ENCODE assay signal across 11 cellular contexts in the genomic region with DNA sequence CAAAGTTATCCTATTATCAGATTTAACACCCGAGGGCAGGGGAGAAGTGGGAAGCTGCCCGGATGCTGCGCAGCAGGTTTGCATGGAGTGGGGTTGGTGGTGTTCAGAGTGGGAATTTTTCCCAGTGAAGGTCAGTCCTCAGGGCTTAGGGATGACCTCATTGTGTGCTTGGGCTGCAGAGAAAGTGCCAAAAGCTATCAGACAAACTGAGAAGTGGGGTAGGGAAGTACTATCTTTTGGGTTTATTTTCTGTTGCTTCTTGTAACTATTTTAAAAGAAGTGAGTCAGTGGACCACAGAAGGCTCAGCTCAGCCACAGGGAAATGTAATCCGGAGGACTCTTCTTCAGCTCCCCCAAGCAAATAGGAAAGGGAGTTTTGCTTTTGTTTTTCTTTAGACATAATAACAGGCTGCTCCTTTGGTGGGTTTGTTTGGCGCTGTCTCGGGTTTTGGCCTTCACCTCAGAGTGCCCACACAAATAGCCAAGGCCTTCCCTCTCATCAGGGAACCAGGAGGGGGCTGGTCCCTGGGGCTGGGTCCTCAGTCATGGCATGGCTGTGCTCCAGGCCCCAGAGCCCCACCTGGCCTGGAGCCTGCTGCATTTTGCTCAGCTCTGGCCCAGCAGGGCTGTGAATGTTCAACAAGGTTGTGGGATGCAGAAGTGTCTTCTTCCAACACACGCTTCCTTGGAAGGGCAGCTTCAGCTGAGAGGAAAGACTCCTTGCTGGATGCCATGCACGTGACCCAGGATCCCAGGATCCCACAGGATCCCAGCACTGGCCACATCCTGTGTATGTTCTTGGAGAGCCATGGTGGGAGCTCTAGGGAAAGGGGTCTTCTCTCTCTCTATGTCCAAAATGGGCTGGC. TPM values are rescaled to one million over a fixed set of nuclear protein-coding genes. Genes with fewer than 3 reads are reported as not detected.
A peak's percentile ranks its signal among the peaks of the same experiment; 100 is the strongest.
DNase-seq lines count a peak whose midpoint lies in the region; ATAC-seq and TF ChIP-seq lines count a peak whose summit lies in the region.
"Had no signal": no experiment of that assay in that cellular context is flagged by ENCODE, and none has a peak within 500 bp of the region (broad histone marks: within the 10 kb centered on the region; RNA-seq: fewer than 3 reads in every experiment).

No MANE protein-coding gene starts in this region.

- H3K4me3 ChIP-seq in PC-3 (ENCODE audit: low read length) (no peak overlapping the region; the same call in 1 of the 2 replicates), fibroblast of mammary gland (ENCODE audit: control insufficient read depth, low read depth, low read length) (no peak overlapping the region), gastrocnemius medialis (no peak overlapping the region)
- H3K4me3 ChIP-seq in naive thymus-derived CD4-positive, alpha-beta T cell (ENCODE audit: low read length): no peak overlapping the region

- POLR2A ChIA-PET in PC-3 (lab: Charles Lee; ENCODE audit: unreplicated experiment): no interaction called here
- POLR2A ChIA-PET in naive thymus-derived CD4-positive, alpha-beta T cell (lab: Charles Lee): no interaction called here

- H3K9me3 Mint-ChIP-seq in activated naive CD4-positive, alpha-beta T cell treated with anti-CD3 and anti-CD28 coated beads for 36 hours: no peaks in the 10 kb centered on the region
- peaks cover 0 to 7% (median 0%) of the 10 kb centered on the region in 11 donors for H3K9me3 Mint-ChIP-seq in naive thymus-derived CD4-positive, alpha-beta T cell

- H3K27ac Mint-ChIP-seq in activated naive CD4-positive, alpha-beta T cell treated with anti-CD3 and anti-CD28 coated beads for 36 hours: no peak overlapping the region
- H3K27ac Mint-ChIP-seq in naive thymus-derived CD4-positive, alpha-beta T cell: no peak overlapping the region

- no peaks in the 10 kb centered on the region for H3F3A ChIP-seq in PC-3 (ENCODE audit: low read length, unreplicated experiment)

- ATAC-seq in PC-3 (no peak; the same call in 1 of the 2 replicates), gastrocnemius medialis (no peak), GM21576 (IDR thresholded peaks at IDR 0.05; ENCODE audit: unreplicated experiment) (no peak)
- no peak for ATAC-seq in naive thymus-derived CD4-positive, alpha-beta T cell

- H4K20me1 ChIP-seq in PC-3 (ENCODE audit: low read length): no peaks in the 10 kb centered on the region

- H3K4me1 Mint-ChIP-seq in activated naive CD4-positive, alpha-beta T cell treated with anti-CD3 and anti-CD28 coated beads for 36 hours (ENCODE audit: low read depth): no peaks in the 10 kb centered on the region
- H3K4me1 Mint-ChIP-seq in naive thymus-derived CD4-positive, alpha-beta T cell: peaks cover 0 to 8% (median 0%) of the 10 kb centered on the region in 7 donors

- H3K9ac ChIP-seq in PC-3 (ENCODE audit: low read length): peak overlapping the region; percentile 54

- H3K27ac ChIP-seq in PC-3 (ENCODE audit: low read length): peak overlapping the region; percentile 74
- H3K27ac ChIP-seq in gastrocnemius medialis: peak overlapping the region; percentile 18 to 63 (median 52)
- no peak overlapping the region for H3K27ac ChIP-seq in naive thymus-derived CD4-positive, alpha-beta T cell (ENCODE audit: low read depth, low read length)

- in situ Hi-C loops in gastrocnemius medialis (cut with MboI; ENCODE audit: low sequenced_read_pairs in 4 of 4): no loop called here

- H3K27me3 ChIP-seq in PC-3 (ENCODE audit: low read length): peaks cover 28% of the 10 kb centered on the region
- no peaks in the 10 kb centered on the region for H3K27me3 ChIP-seq in gastrocnemius medialis
- H3K27me3 ChIP-seq in naive thymus-derived CD4-positive, alpha-beta T cell (ENCODE audit: control insufficient read depth in 2 of 2, insufficient read depth in 2 of 2, low read length in 2 of 2): peaks cover 0 to 3% of the 10 kb centered on the region in 2 donors

- H3K9me2 ChIP-seq in PC-3 (replicated peaks; ENCODE audit: low read length): no peaks in the 10 kb centered on the region

- H3K9me3 ChIP-seq in PC-3 (ENCODE audit: low read length) (no peaks in the 10 kb centered on the region), gastrocnemius medialis (no peaks in the 10 kb centered on the region)
- H3K9me3 ChIP-seq in naive thymus-derived CD4-positive, alpha-beta T cell (ENCODE audit: control insufficient read depth in 2 of 3, low read length in 3 of 3): no peaks in the 10 kb centered on the region

- DNase-seq in GM03348 (ENCODE audit: low spot score): peak; percentile 77
- peak; percentile 54 for DNase-seq in PC-3
- DNase-seq in fibroblast of mammary gland (ENCODE audit: low read depth): peak; percentile 88
- DNase-seq in gastrocnemius medialis: no peak
- no peak for DNase-seq in NCI-H1417 (lab: John Stamatoyannopoulos, UW)
- no peak for DNase-seq in activated naive CD4-positive, alpha-beta T cell treated with anti-CD3 and anti-CD28 coated beads for 36 hours
- DNase-seq in naive thymus-derived CD4-positive, alpha-beta T cell: no peak
- DNase-seq: NCI-H187 treated with DMSO at 0.1 percent for 48 hours had no signal

- no peak overlapping the region for H3K4me3 Mint-ChIP-seq in activated naive CD4-positive, alpha-beta T cell treated with anti-CD3 and anti-CD28 coated beads for 36 hours
- H3K4me3 Mint-ChIP-seq in naive thymus-derived CD4-positive, alpha-beta T cell: no peak overlapping the region

- H3K4me2 ChIP-seq in PC-3 (ENCODE audit: low read length): peak overlapping the region; percentile 51

- TF ChIP-seq CTCF in PC-3 (conservative IDR thresholded peaks at IDR 0.05; ENCODE audit: low read depth, low read length): no peak
- no peak for TF ChIP-seq CTCF in fibroblast of mammary gland (conservative IDR thresholded peaks at IDR 0.05; ENCODE audit: control insufficient read depth, insufficient read depth, low read depth, low read length)
- TF ChIP-seq CTCF in gastrocnemius medialis (IDR thresholded peaks at IDR 0.05 in 4 of 5, conservative IDR thresholded peaks at IDR 0.05 in 1 of 5): no peak

- H3K4me1 ChIP-seq in PC-3 (ENCODE audit: insufficient read depth, low read length) (peaks cover 20% of the 10 kb centered on the region), gastrocnemius medialis (no peaks in the 10 kb centered on the region)
- no peaks in the 10 kb centered on the region for H3K4me1 ChIP-seq in naive thymus-derived CD4-positive, alpha-beta T cell (ENCODE audit: control insufficient read depth in 2 of 2, insufficient read depth in 2 of 2, low read length in 2 of 2)

- H3K36me3 Mint-ChIP-seq in activated naive CD4-positive, alpha-beta T cell treated with anti-CD3 and anti-CD28 coated beads for 36 hours (ENCODE audit: low read depth): no peaks in the 10 kb centered on the region
- H3K36me3 Mint-ChIP-seq in naive thymus-derived CD4-positive, alpha-beta T cell: no peaks in the 10 kb centered on the region

- no peak overlapping the region for H2AFZ ChIP-seq in PC-3 (ENCODE audit: low read length)

- no peak for TF ChIP-seq POLR2A in gastrocnemius medialis (IDR thresholded peaks at IDR 0.05)

- BruUV-seq in PC-3 (replicated peaks; lab: Mats Ljungman, UMichigan): no TSS peak

- H3K27me3 Mint-ChIP-seq in activated naive CD4-positive, alpha-beta T cell treated with anti-CD3 and anti-CD28 coated beads for 36 hours (ENCODE audit: low read depth): peaks cover 11% of the 10 kb centered on the region
- H3K27me3 Mint-ChIP-seq in naive thymus-derived CD4-positive, alpha-beta T cell: peaks cover 5 to 27% (median 10%) of the 10 kb centered on the region in 5 donors

- H3K79me2 ChIP-seq in PC-3 (ENCODE audit: low read length): no peaks in the 10 kb centered on the region

- no peaks in the 10 kb centered on the region for H3K36me3 ChIP-seq in PC-3 (ENCODE audit: low read depth, low read length)
- no peaks in the 10 kb centered on the region for H3K36me3 ChIP-seq in gastrocnemius medialis
- H3K36me3 ChIP-seq in naive thymus-derived CD4-positive, alpha-beta T cell (ENCODE audit: control insufficient read depth in 2 of 3, insufficient read depth in 3 of 3, low read length in 3 of 3): no peaks in the 10 kb centered on the region

- intact Hi-C loops in PC-3 (cut with micrococcal nuclease): no loop called here
- intact Hi-C loops in gastrocnemius medialis (cut with DNase I; ENCODE audit: low total_unique reads): no loop called here
- intact Hi-C loops in activated naive CD4-positive, alpha-beta T cell treated with anti-CD3 and anti-CD28 coated beads for 36 hours (cut with micrococcal nuclease): no loop called here
- intact Hi-C loops in naive thymus-derived CD4-positive, alpha-beta T cell (cut with micrococcal nuclease): no loop called here

- CTCF ChIA-PET in PC-3 (lab: Charles Lee): no interaction called here
- CTCF ChIA-PET in activated naive CD4-positive, alpha-beta T cell treated with anti-CD3 and anti-CD28 coated beads for 36 hours (lab: Charles Lee): no interaction called here
- CTCF ChIA-PET in naive thymus-derived CD4-positive, alpha-beta T cell (lab: Charles Lee): no interaction called here

RNA-seq across cellular contexts. Expression of a gene that starts 5.4 kb away (rescaled TPM):
- not detected in 2 replicates for total RNA-seq in PC-3 (2014; rRNA removed)
- total RNA-seq in gastrocnemius medialis: not detected
- not detected for total RNA-seq in activated naive CD4-positive, alpha-beta T cell treated with anti-CD3 and anti-CD28 coated beads for 36 hours
- under 1 TPM in 1 of 5 experiments, not detected in 4; 0.15 TPM for total RNA-seq in naive thymus-derived CD4-positive, alpha-beta T cell
- not detected for polyA plus RNA-seq in naive thymus-derived CD4-positive, alpha-beta T cell
- total RNA-seq: epithelial cell of proximal tubule had no signal
- polyA plus RNA-seq: neural cell had no signal

RNA-seq across cellular contexts. Expression of a gene that starts 23.9 kb away (rescaled TPM):
- total RNA-seq in PC-3 (2014; rRNA removed) (not detected in 2 replicates), gastrocnemius medialis (1 to 10 TPM; 1.8 to 4.0 (median 2.6) TPM)
- total RNA-seq in activated naive CD4-positive, alpha-beta T cell treated with anti-CD3 and anti-CD28 coated beads for 36 hours: not detected
- total RNA-seq in naive thymus-derived CD4-positive, alpha-beta T cell: under 1 TPM in 1 of 5 experiments, not detected in 4; 0.12 TPM
- not detected for polyA plus RNA-seq in naive thymus-derived CD4-positive, alpha-beta T cell

RNA-seq across cellular contexts. Expression of a gene that starts 49.0 kb away (rescaled TPM):
- total RNA-seq in PC-3 (2014; rRNA removed) (not detected in 2 replicates), gastrocnemius medialis (10 to 100 TPM in 1 of 4 donors, 1 to 10 TPM in 3; 4.9 to 11.2 (median 7.8) TPM)
- under 1 TPM; 0.48 to 0.72 TPM for total RNA-seq in activated naive CD4-positive, alpha-beta T cell treated with anti-CD3 and anti-CD28 coated beads for 36 hours
- 10 to 100 TPM in 2 of 5 experiments, 1 to 10 TPM in 3; 1.1 to 20.2 (median 1.8) TPM for total RNA-seq in naive thymus-derived CD4-positive, alpha-beta T cell
- polyA plus RNA-seq in naive thymus-derived CD4-positive, alpha-beta T cell: under 1 TPM in 1 of 2 donors, not detected in 1; 0.26 TPM
- total RNA-seq: epithelial cell of proximal tubule had no signal
- polyA plus RNA-seq: neural cell had no signal

Comparison
In these comparisons a context has a peak if more than half of its experiments do, and no peak if none do; other contexts are left out.
1. DNase-seq: peak in GM03348 (single experiment), PC-3 (single experiment) and fibroblast of mammary gland (single experiment); none in gastrocnemius medialis (0 of 2), NCI-H1417 (0 of 3), activated naive CD4-positive, alpha-beta T cell treated with anti-CD3 and anti-CD28 coated beads for 36 hours (single experiment) and naive thymus-derived CD4-positive, alpha-beta T cell (0 of 9).